ENCODE assay signal across 1 cellular context in the genomic region with DNA sequence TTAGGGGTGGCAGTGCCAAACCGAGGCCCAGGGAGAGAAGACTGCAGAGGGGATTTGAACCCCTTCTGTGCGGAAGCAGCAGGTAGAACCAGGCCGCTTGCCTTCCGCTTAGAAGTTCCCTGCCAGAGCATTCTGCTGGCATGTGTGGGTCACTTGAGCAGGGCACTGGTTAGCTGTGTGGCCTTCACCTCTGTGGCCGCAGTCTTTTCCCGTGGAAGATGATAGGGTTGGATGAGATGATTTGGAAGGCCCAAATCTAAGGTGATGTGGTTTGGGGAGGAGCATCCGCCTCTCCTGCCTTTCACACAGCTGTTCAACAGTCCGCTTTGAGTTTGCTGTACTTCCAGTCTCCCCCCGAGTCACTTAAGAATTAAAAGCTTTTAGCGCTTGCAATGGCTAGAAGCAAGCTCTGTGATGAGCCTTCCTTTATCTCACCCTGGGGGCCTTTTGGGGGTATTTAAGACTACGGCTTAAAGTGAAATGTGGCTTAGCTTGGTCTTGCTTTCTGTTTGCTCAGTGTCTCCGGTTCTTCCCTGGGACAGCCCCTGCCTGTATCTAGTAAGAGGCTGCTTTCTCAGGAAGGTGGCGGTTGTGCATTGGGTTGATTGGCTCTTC.
TF ChIP-seq lines count a peak whose summit lies in the region.

No MANE protein-coding gene starts in this region.

TF ChIP-seq in neural cell, 6 proteins besides CTCF, POLR2A, EP300 and RAD21 (continued from another document):
- no peak for TF ChIP-seq REST (IDR thresholded peaks at IDR 0.05; ENCODE audit: borderline replicate concordance)
- TF ChIP-seq POLR2AphosphoS5 (IDR thresholded peaks at IDR 0.05) = no peak
- TF ChIP-seq EZH2 (IDR thresholded peaks at IDR 0.05; ENCODE audit: borderline replicate concordance, insufficient read depth, low read length, poor library complexity, severe bottlenecking) = no peak
